In the genomic region with DNA sequence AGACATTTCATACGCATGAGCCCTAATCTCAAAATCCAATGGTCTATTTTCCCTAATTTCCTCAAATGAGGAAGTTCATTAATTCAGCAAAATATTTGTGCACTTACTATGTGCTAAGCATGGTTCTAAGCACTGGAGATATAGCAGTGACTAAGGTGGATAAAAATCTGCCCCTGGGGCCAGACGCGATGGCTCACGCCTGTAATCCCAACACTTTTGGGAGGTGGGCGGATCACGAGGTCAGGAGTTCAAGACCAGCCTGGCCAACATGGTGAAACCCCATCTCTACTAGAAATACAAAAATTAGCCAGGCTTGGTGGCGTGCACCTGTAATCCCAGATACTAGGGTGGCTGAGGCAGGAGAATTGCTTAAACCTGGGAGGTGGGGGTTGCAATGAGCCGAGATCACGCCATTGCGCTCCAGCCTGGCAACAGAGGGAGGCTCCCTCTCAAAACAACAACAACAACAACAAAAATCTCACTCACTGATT, we compare ENCODE assay signal across 13 cellular contexts. TPM values are rescaled to one million over a fixed set of nuclear protein-coding genes. Genes with fewer than 3 reads are reported as not detected.
DNase-seq lines count a peak whose midpoint lies in the region; ATAC-seq and TF ChIP-seq lines count a peak whose summit lies in the region.
"Had no signal": no experiment of that assay in that cellular context is flagged by ENCODE, and none has a peak within 500 bp of the region (broad histone marks: within the 10 kb centered on the region; RNA-seq: fewer than 3 reads in every experiment).

No MANE protein-coding gene starts in this region.

- peaks cover 33% of the 10 kb centered on the region for H3K36me3 ChIP-seq in right atrium auricular region
- H3K36me3 ChIP-seq in left lung: peaks cover 0 to 33% of the 10 kb centered on the region in 2 donors
- peaks cover 12 to 38% (median 26%) of the 10 kb centered on the region in 4 donors for H3K36me3 ChIP-seq in upper lobe of left lung
- H3K36me3 ChIP-seq in tibial artery: peaks cover 22 to 47% (median 29%) of the 10 kb centered on the region in 3 donors

- H3K27me3 ChIP-seq in right atrium auricular region (no peaks in the 10 kb centered on the region), left lung (no peaks in the 10 kb centered on the region), upper lobe of left lung (no peaks in the 10 kb centered on the region), tibial artery (no peaks in the 10 kb centered on the region)

- no peak overlapping the region for H3K4me3 Mint-ChIP-seq in activated CD4-positive, alpha-beta memory T cell treated with anti-CD3 and anti-CD28 coated beads for 36 hours
- H3K4me3 Mint-ChIP-seq: T-cell had no signal

- POLR2A ChIA-PET in activated CD4-positive, alpha-beta memory T cell treated with anti-CD3 and anti-CD28 coated beads for 36 hours (lab: Charles Lee): interaction anchor here (1.9 kb wide), 1 partner anchor 107 kb away, joined by 5 read pairs; no protein-coding TSS in a partner anchor

- H3K4me3 ChIP-seq in right atrium auricular region (no peak overlapping the region), left lung (no peak overlapping the region), upper lobe of left lung (no peak overlapping the region), tibial artery (no peak overlapping the region)

- WGBS in upper lobe of left lung, 2 donors: 87 to 90% methylated on average over 10 of the region's 10 CpGs

- intact Hi-C loops in left ventricle myocardium superior (cut with micrococcal nuclease): no loop called here
- intact Hi-C loops in activated CD4-positive, alpha-beta memory T cell treated with anti-CD3 and anti-CD28 coated beads for 36 hours (cut with micrococcal nuclease): no loop called here
- intact Hi-C loops in left lung (cut with DNase I): no loop called here
- intact Hi-C loops in tibial artery (cut with DNase I; ENCODE audit: low total_unique reads): no loop called here

- no peaks in the 10 kb centered on the region for H3K9me3 Mint-ChIP-seq in activated CD4-positive, alpha-beta memory T cell treated with anti-CD3 and anti-CD28 coated beads for 36 hours
- H3K9me3 Mint-ChIP-seq: T-cell had no signal

- CTCF ChIA-PET in activated CD4-positive, alpha-beta memory T cell treated with anti-CD3 and anti-CD28 coated beads for 36 hours (lab: Charles Lee): no interaction called here

- H3K27me3 Mint-ChIP-seq in activated CD4-positive, alpha-beta memory T cell treated with anti-CD3 and anti-CD28 coated beads for 36 hours: no peaks in the 10 kb centered on the region
- H3K27me3 Mint-ChIP-seq: T-cell had no signal

- no peak for TF ChIP-seq POLR2A in upper lobe of left lung (IDR thresholded peaks at IDR 0.05)

- H3K36me3 Mint-ChIP-seq in activated CD4-positive, alpha-beta memory T cell treated with anti-CD3 and anti-CD28 coated beads for 36 hours: peaks cover 25% of the 10 kb centered on the region

- no peak for DNase-seq in right atrium auricular region (ENCODE audit: low spot score)
- no peak for DNase-seq in left ventricle myocardium superior
- no peak for DNase-seq in activated CD4-positive, alpha-beta memory T cell treated with anti-CD3 and anti-CD28 coated beads for 36 hours
- DNase-seq in left lung: peak in 1 of 2 donors; percentile 39
- DNase-seq in upper lobe of left lung: no peak
- DNase-seq in DMS53 treated with DMSO at 0.1 percent for 48 hours (lab: John Stamatoyannopoulos, UW; ENCODE audit: unreplicated experiment): no peak
- no peak for DNase-seq in tibial artery
- no peak for DNase-seq in stimulated activated CD8-positive, alpha-beta memory T cell treated with anti-CD3 and anti-CD28 coated beads, Interleukin-4, amount 100 ng/mL, for 48 hours
- DNase-seq: anterior cingulate cortex; Kasumi-1; NCI-H2081; stimulated activated naive CD4-positive, alpha-beta T cell; T-cell had no signal

- ATAC-seq in left ventricle myocardium superior (no peak), left lung (peak; percentile 0), upper lobe of left lung (ENCODE audit: low FRiP score in 2 of 2) (peak in 1 of 2 donors; percentile 0)
- ATAC-seq: T-cell had no signal

- H3K4me1 ChIP-seq in right atrium auricular region: peaks cover 0 to 34% of the 10 kb centered on the region in 2 donors
- peaks cover 2 to 12% of the 10 kb centered on the region in 2 donors for H3K4me1 ChIP-seq in left lung
- H3K4me1 ChIP-seq in upper lobe of left lung: peaks cover 2 to 11% (median 8%) of the 10 kb centered on the region in 4 donors
- peaks cover 0 to 8% (median 4%) of the 10 kb centered on the region in 4 donors for H3K4me1 ChIP-seq in tibial artery

- H3K4me1 Mint-ChIP-seq in activated CD4-positive, alpha-beta memory T cell treated with anti-CD3 and anti-CD28 coated beads for 36 hours (ENCODE audit: low read depth): peaks cover 32% of the 10 kb centered on the region

- TF ChIP-seq EP300 in upper lobe of left lung (IDR thresholded peaks at IDR 0.05): no peak

- H3K27ac ChIP-seq in right atrium auricular region (peak overlapping the region; percentile 42 to 54), left lung (peak overlapping the region; percentile 69 to 73), upper lobe of left lung (peak overlapping the region; percentile 49 to 81 (median 60)), tibial artery (no peak overlapping the region)

- TF ChIP-seq CTCF in right atrium auricular region (IDR thresholded peaks at IDR 0.05) (no peak), left lung (IDR thresholded peaks at IDR 0.05) (no peak), upper lobe of left lung (IDR thresholded peaks at IDR 0.05) (no peak), tibial artery (IDR thresholded peaks at IDR 0.05) (no peak)

- peak overlapping the region; percentile 53 for H3K27ac Mint-ChIP-seq in activated CD4-positive, alpha-beta memory T cell treated with anti-CD3 and anti-CD28 coated beads for 36 hours

- H3K9me3 ChIP-seq in right atrium auricular region: no peaks in the 10 kb centered on the region
- H3K9me3 ChIP-seq in left lung: no peaks in the 10 kb centered on the region
- no peaks in the 10 kb centered on the region for H3K9me3 ChIP-seq in upper lobe of left lung
- no peaks in the 10 kb centered on the region for H3K9me3 ChIP-seq in tibial artery

RNA-seq across cellular contexts. Expression of a gene that starts 4.3 kb away (rescaled TPM):
- total RNA-seq in right atrium auricular region (10 to 100 TPM; 19.1 to 31.0 TPM), left ventricle myocardium superior (11.5 TPM), left lung (10 to 100 TPM; 26.8 to 42.3 TPM), upper lobe of left lung (10 to 100 TPM; 39.6 to 87.1 (median 50.1) TPM)
- 10 to 100 TPM; 46.1 to 47.9 TPM for total RNA-seq in activated CD4-positive, alpha-beta memory T cell treated with anti-CD3 and anti-CD28 coated beads for 36 hours

RNA-seq across cellular contexts. Expression of a gene that starts 34.8 kb away (rescaled TPM):
- total RNA-seq in right atrium auricular region (100 to 1,000 TPM; 367 to 466 TPM), left ventricle myocardium superior (688 TPM), left lung (10 to 100 TPM; 75.4 to 82.0 TPM), upper lobe of left lung (10 to 100 TPM; 40.9 to 80.6 (median 71.0) TPM)
- total RNA-seq in activated CD4-positive, alpha-beta memory T cell treated with anti-CD3 and anti-CD28 coated beads for 36 hours: 10 to 100 TPM; 52.0 to 58.1 TPM

RNA-seq across cellular contexts. Expression of a gene that starts 48.1 kb away (rescaled TPM):
- total RNA-seq in right atrium auricular region (1 to 10 TPM; 3.0 to 6.0 TPM), left ventricle myocardium superior (1.2 TPM), left lung (1 to 10 TPM in 1 of 2 donors, under 1 TPM in 1; 0.99 to 2.8 TPM), upper lobe of left lung (1 to 10 TPM in 4 of 6 donors, under 1 TPM in 2; 0.22 to 3.3 (median 1.2) TPM)
- total RNA-seq in activated CD4-positive, alpha-beta memory T cell treated with anti-CD3 and anti-CD28 coated beads for 36 hours: 10 to 100 TPM; 31.1 to 33.2 TPM

Comparison
In these comparisons a context has a peak if more than half of its experiments do, and no peak if none do; other contexts are left out.
1. H3K27ac ChIP-seq: peak in right atrium auricular region (2 of 2), left lung (2 of 2) and upper lobe of left lung (4 of 4); none in tibial artery (0 of 2).
2. RNA of a gene that starts 48.1 kb away (total RNA-seq): 31.1 to 33.2 TPM in activated CD4-positive, alpha-beta memory T cell treated with anti-CD3 and anti-CD28 coated beads for 36 hours; 3.0 to 6.0 TPM in right atrium auricular region, 0.99 to 2.8 TPM in left lung, 0.22 to 3.3 TPM in upper lobe of left lung and 1.2 TPM in left ventricle myocardium superior (single experiment); every median in the first group is over 4 times any median in the second.